In genomic region chr3:128432301-128432897, GRCh38 we compare ENCODE assay signal across 11 cellular contexts. TPM values are rescaled to one million over a fixed set of nuclear protein-coding genes. Genes with fewer than 3 reads are reported as not detected.
A peak's percentile ranks its signal among the peaks of the same experiment; 100 is the strongest.
DNase-seq lines count a peak whose midpoint lies in the region; ATAC-seq, FAIRE-seq and TF ChIP-seq lines count a peak whose summit lies in the region.
"Had no signal": no experiment of that assay in that cellular context is flagged by ENCODE, and none has a peak within 500 bp of the region (broad histone marks: within the 10 kb centered on the region; RNA-seq: fewer than 3 reads in every experiment).

No MANE protein-coding gene starts in this region.

- H3K27ac Mint-ChIP-seq in GM23338: peak overlapping the region; percentile 91

- no peaks in the 10 kb centered on the region for H3K9me3 Mint-ChIP-seq in GM23338

- H3K27me3 ChIP-seq in GM23338 (ENCODE audit: insufficient read depth) (peaks cover 63% of the 10 kb centered on the region), hepatocyte (peaks cover 47% of the 10 kb centered on the region)

- peak overlapping the region; percentile 89 for H3K4me2 ChIP-seq in GM23338
- peak overlapping the region; percentile 93 for H3K4me2 ChIP-seq in hepatocyte

- H3F3A ChIP-seq in GM23338 (replicated peaks; ENCODE audit: low read depth): peaks cover 18% of the 10 kb centered on the region; the same call in 1 of the 2 replicates

- H4K20me1 ChIP-seq in GM23338 (replicated peaks; ENCODE audit: insufficient read depth): no peaks in the 10 kb centered on the region
- no peaks in the 10 kb centered on the region for H4K20me1 ChIP-seq in hepatocyte (ENCODE audit: insufficient read depth, poor library complexity, severe bottlenecking)

- H3K79me2 ChIP-seq in GM23338 (replicated peaks; ENCODE audit: insufficient read depth) (no peaks in the 10 kb centered on the region), hepatocyte (no peaks in the 10 kb centered on the region)

- peaks cover 39% of the 10 kb centered on the region for H3K4me1 ChIP-seq in GM23338 (ENCODE audit: insufficient read depth)
- peaks cover 5% of the 10 kb centered on the region for H3K4me1 ChIP-seq in hepatocyte (ENCODE audit: insufficient read depth)

- peak; percentile 77 for DNase-seq in GM23338 (ENCODE audit: low spot score)
- peak; percentile 56 for DNase-seq in NCI-H69 (lab: John Stamatoyannopoulos, UW)
- no peak for DNase-seq in hepatocyte (ENCODE audit: low spot score)
- DNase-seq in retinal pigment epithelial cell (ENCODE audit: low read depth): no peak
- no peak for DNase-seq in 8988T
- no peak for DNase-seq in RCC 7860 (ENCODE audit: low spot score)
- no peak for DNase-seq in AG08396 (ENCODE audit: low spot score)

- peak overlapping the region; percentile 39; the same call in 1 of the 2 replicates for H3K27ac ChIP-seq in GM23338 (ENCODE audit: low read depth)
- H3K27ac ChIP-seq in hepatocyte: no peak overlapping the region

- peaks cover 63% of the 10 kb centered on the region for H3K27me3 Mint-ChIP-seq in GM23338 (ENCODE audit: insufficient read depth, low read depth, poor library complexity)

- H3K4me3 ChIP-seq in GM23338: peak overlapping the region; percentile 65
- H3K4me3 ChIP-seq in hepatocyte: peak overlapping the region; percentile 21
- peak overlapping the region; percentile 43 for H3K4me3 ChIP-seq in retinal pigment epithelial cell (ENCODE audit: low read length)

- peak overlapping the region; percentile 83 for H3K4me3 Mint-ChIP-seq in GM23338

- TF ChIP-seq CTCF in GM23338 (conservative IDR thresholded peaks at IDR 0.05; ENCODE audit: low read depth in 2 of 2): no peak
- no peak for TF ChIP-seq CTCF in hepatocyte (IDR thresholded peaks at IDR 0.05; ENCODE audit: poor library complexity)
- no peak for TF ChIP-seq CTCF in retinal pigment epithelial cell (conservative IDR thresholded peaks at IDR 0.05; ENCODE audit: low read depth, low read length)

- WGBS in hepatocyte (ENCODE audit: low lambda C conversion rate, missing lambda C conversion rate): 15% methylated on average over 28 of the region's 33 CpGs

- H3K36me3 ChIP-seq in GM23338 (ENCODE audit: insufficient read depth): no peaks in the 10 kb centered on the region
- H3K36me3 ChIP-seq in hepatocyte (replicated peaks; ENCODE audit: insufficient read depth, low read depth): no peaks in the 10 kb centered on the region

- no peak for FAIRE-seq in RCC 7860 (lab: Jason Lieb, UNC)
- FAIRE-seq: islet of Langerhans had no signal

- no peaks in the 10 kb centered on the region; the same call in 2 of the 3 replicates for H3K36me3 Mint-ChIP-seq in GM23338 (ENCODE audit: low read depth)

- no peaks in the 10 kb centered on the region for H3K9me3 ChIP-seq in hepatocyte (ENCODE audit: low read depth)

- H2AFZ ChIP-seq in GM23338 (peak overlapping the region; percentile 94), hepatocyte (peak overlapping the region; percentile 45)

- ATAC-seq in GM23338: peak; percentile 50
- ATAC-seq in HG03196 (IDR thresholded peaks at IDR 0.05; ENCODE audit: unreplicated experiment): no peak

- peaks cover 53% of the 10 kb centered on the region for H3K4me1 Mint-ChIP-seq in GM23338

- H3K9me2 ChIP-seq in GM23338 (ENCODE audit: insufficient read depth): no peaks in the 10 kb centered on the region
- H3K9me2 ChIP-seq in hepatocyte (replicated peaks; ENCODE audit: insufficient read depth): no peaks in the 10 kb centered on the region

TF ChIP-seq in GM23338, 12 proteins besides CTCF, POLR2A, EP300 and RAD21:
- TF ChIP-seq CREB1 (CRISPR knock-in tag; IDR thresholded peaks at IDR 0.05; ENCODE audit: low read depth) (no peak), STAT1 (IDR thresholded peaks at IDR 0.05; ENCODE audit: unreplicated experiment) (no peak), POLR2AphosphoS5 (IDR thresholded peaks at IDR 0.05; ENCODE audit: low read depth) (peak; percentile 22; the same call in 1 of the 2 replicates), ZNF331 (CRISPR knock-in tag; IDR thresholded peaks at IDR 0.05; ENCODE audit: low read depth) (no peak), EZH2phosphoT487 (IDR thresholded peaks at IDR 0.05; ENCODE audit: unreplicated experiment) (no peak), ZNF114 (CRISPR knock-in tag; IDR thresholded peaks at IDR 0.05) (no peak)

RNA-seq across cellular contexts. Expression of gene DNAJB8, which starts 34.3 kb away (rescaled TPM):
- total RNA-seq in GM23338 (2014; rRNA removed; shearing (Covaris generic)): not detected in 2 replicates
- not detected in 2 replicates for polyA plus RNA-seq in GM23338 (2016; fragmentation: Nextera tagmentation; extraction: Ambion mirVana)
- total RNA-seq in hepatocyte: not detected in 2 replicates
- polyA plus RNA-seq in hepatocyte: not detected in 2 replicates
- total RNA-seq: T-helper 2 cell treated with Interferon-gamma antibody and Interleukin-4, amounts not matched to agents 100 ng/mL and 5 ng/mL, for 36 hours had no signal
- polyA plus RNA-seq: adipose tissue had no signal

Comparison
In these comparisons a context has a peak if more than half of its experiments do, and no peak if none do; other contexts are left out.
1. DNase-seq: peak in GM23338 (single experiment) and NCI-H69 (single experiment); none in hepatocyte (single experiment), retinal pigment epithelial cell (single experiment), 8988T (single experiment), RCC 7860 (single experiment) and AG08396 (single experiment).
2. Peak in every context shown above with its lines, with median percentiles within 50 percentile points of each other: H3K4me3 ChIP-seq.